ENCODE assay signal across 8 cellular contexts in genomic region chr5:86971034-86971511, GRCh38.
A peak's percentile ranks its signal among the peaks of the same experiment; 100 is the strongest.
DNase-seq lines count a peak whose midpoint lies in the region; ATAC-seq and TF ChIP-seq lines count a peak whose summit lies in the region.

No MANE protein-coding gene starts in this region.

- peak; percentile 50 for TF ChIP-seq CTCF in GM06990 (IDR thresholded peaks at IDR 0.05; ENCODE audit: insufficient read depth, low read length, poor library complexity, severe bottlenecking)
- no peak for TF ChIP-seq CTCF in left lung (IDR thresholded peaks at IDR 0.05)

- H3K27ac ChIP-seq in left lung: peak overlapping the region in 1 of 2 donors; percentile 16

- intact Hi-C loops in left lung (cut with DNase I) (no loop called here), head of caudate nucleus (cut with DNase I) (loop anchor here (5.0 kb wide), 1 partner anchor 89 kb away; no protein-coding TSS in a partner anchor)

- H3K27ac Mint-ChIP-seq in activated naive CD4-positive, alpha-beta T cell treated with anti-CD3 and anti-CD28 coated beads, Interleukin-2, amount 50 U/mL, for 72 hours: no peak overlapping the region

- no peaks in the 10 kb centered on the region for H3K36me3 Mint-ChIP-seq in activated naive CD4-positive, alpha-beta T cell treated with anti-CD3 and anti-CD28 coated beads, Interleukin-2, amount 50 U/mL, for 72 hours

- H3K27me3 ChIP-seq in GM06990 (replicated peaks; ENCODE audit: control insufficient read depth, insufficient read depth, low read length): no peaks in the 10 kb centered on the region
- H3K27me3 ChIP-seq in left lung: no peaks in the 10 kb centered on the region

- no peaks in the 10 kb centered on the region for H3K9me3 ChIP-seq in left lung

- peak; percentile 68 for ATAC-seq in HG02642 (IDR thresholded peaks at IDR 0.05; ENCODE audit: poor library complexity, unreplicated experiment)
- peak; percentile 65 for ATAC-seq in SK-N-SH treated with all-trans-retinoic acid at 6 μM for 48 hours
- peak; percentile 78 for ATAC-seq in left lung
- no peak for ATAC-seq in activated naive CD4-positive, alpha-beta T cell treated with anti-CD3 and anti-CD28 coated beads, Interleukin-2, amount 50 U/mL, for 72 hours

- DNase-seq in GM06990 (ENCODE audit: extremely low read depth, insufficient read length) (no peak), left lung (no peak), head of caudate nucleus (no peak)
- DNase-seq in central memory CD4-positive, alpha-beta T cell: no peak
- DNase-seq in stimulated activated CD4-positive, alpha-beta T cell treated with anti-CD3 and anti-CD28 coated beads, Interleukin-4, amount 100 ng/mL, for 4 hours: no peak
- no peak for DNase-seq in activated naive CD4-positive, alpha-beta T cell treated with anti-CD3 and anti-CD28 coated beads, Interleukin-2, amount 50 U/mL, for 72 hours (ENCODE audit: low spot score in 2 of 2)

- H3K4me1 ChIP-seq in left lung: peaks cover 0 to 9% of the 10 kb centered on the region in 2 donors

- no peaks in the 10 kb centered on the region for H3K9me3 Mint-ChIP-seq in activated naive CD4-positive, alpha-beta T cell treated with anti-CD3 and anti-CD28 coated beads, Interleukin-2, amount 50 U/mL, for 72 hours

- no peaks in the 10 kb centered on the region for H3K36me3 ChIP-seq in GM06990 (ENCODE audit: control insufficient read depth, insufficient read depth, low read length)
- no peaks in the 10 kb centered on the region for H3K36me3 ChIP-seq in left lung

- H3K4me3 ChIP-seq in GM06990 (replicated peaks; ENCODE audit: low read depth, low read length) (no peak overlapping the region; the same call in 1 of the 2 replicates), left lung (no peak overlapping the region)

TF ChIP-seq in SK-N-SH treated with all-trans-retinoic acid at 6 μM for 48 hours, 23 proteins besides CTCF, POLR2A, EP300 and RAD21:
- TF ChIP-seq ZNF565 (CRISPR knock-in tag; conservative IDR thresholded peaks at IDR 0.05; ENCODE audit: low read depth) (no peak), POU6F1 (CRISPR knock-in tag; IDR thresholded peaks at IDR 0.05; ENCODE audit: borderline replicate concordance, low read depth) (no peak), ZNF8 (CRISPR knock-in tag; IDR thresholded peaks at IDR 0.05) (no peak), OSR1 (CRISPR knock-in tag; IDR thresholded peaks at IDR 0.05) (no peak), ARNTL (CRISPR knock-in tag; IDR thresholded peaks at IDR 0.05; ENCODE audit: borderline replicate concordance, low read depth) (no peak), TCF4 (CRISPR knock-in tag; IDR thresholded peaks at IDR 0.05; ENCODE audit: borderline replicate concordance) (no peak), ZNF70 (CRISPR knock-in tag; IDR thresholded peaks at IDR 0.05) (no peak), CSRNP3 (CRISPR knock-in tag; IDR thresholded peaks at IDR 0.05) (no peak), CREB5 (CRISPR knock-in tag; IDR thresholded peaks at IDR 0.05; ENCODE audit: low read depth) (no peak)

Comparison
In these comparisons a context has a peak if more than half of its experiments do, and no peak if none do; other contexts are left out.
1. ATAC-seq: peak in HG02642 (single experiment), SK-N-SH treated with all-trans-retinoic acid at 6 μM for 48 hours (single experiment) and left lung (single experiment); none in activated naive CD4-positive, alpha-beta T cell treated with anti-CD3 and anti-CD28 coated beads, Interleukin-2, amount 50 U/mL, for 72 hours (0 of 2).